ENCODE assay signal across 22 cellular contexts in genomic region chrX:42496239-42496638, GRCh38.
"Had no signal": no experiment of that assay in that cellular context is flagged by ENCODE, and none has a peak within 500 bp of the region (broad histone marks: within the 10 kb centered on the region; RNA-seq: fewer than 3 reads in every experiment).

No MANE protein-coding gene starts in this region.

- ATAC-seq: activated CD4-positive, CD25-positive, alpha-beta regulatory T cell treated with anti-CD3 and anti-CD28 coated beads, Interleukin-2, amount 50 U/mL, for 24 hours; activated CD8-positive, alpha-beta T cell treated with anti-CD3 and anti-CD28 coated beads for 36 hours; activated naive CD4-positive, alpha-beta T cell treated with anti-CD3 and anti-CD28 coated beads, Interleukin-2, amount 50 U/mL, for 72 hours; left cardiac atrium; left ventricle myocardium superior; mucosa of descending colon; natural killer cell treated with Interleukin-12 subunit alpha and Interleukin-12 subunit beta and Interleukin-15 and Interleukin-18, amount 100 ng/mL, for 72 hours; right cardiac atrium; stimulated activated naive B cell treated with anti-CD40 and anti-IgM and Interleukin-4, amounts not matched to agents 10 μg/mL and 1 μg/mL and 100 μg/mL, for 72 hours; upper lobe of right lung had no signal

- DNase-seq: activated CD4-positive, alpha-beta T cell treated with anti-CD3 and anti-CD28 coated beads, Interleukin-2, amount 10 ng/mL, durations not matched to agents 7 days and 5 days; activated CD8-positive, alpha-beta T cell treated with anti-CD3 and anti-CD28 coated beads for 36 hours; activated T-cell treated with anti-CD3 and anti-CD28 coated beads, Interleukin-2, amount 50 U/mL, for 48 hours; dermis blood vessel endothelial cell; effector CD4-positive, alpha-beta T cell; esophagus squamous epithelium; islet precursor cell; left cardiac atrium; left ventricle myocardium superior; mucosa of descending colon; right cardiac atrium; stimulated activated CD4-positive, alpha-beta T cell treated with anti-CD3 and anti-CD28 coated beads, Interleukin-15, amount 100 ng/mL, for 24 hours; stimulated activated CD4-positive, alpha-beta T cell treated with anti-CD3 and anti-CD28 coated beads, Interleukin-2, amount 100 ng/mL, for 24 hours; stimulated activated naive B cell treated with anti-CD40 and anti-IgM and Interleukin-4, amounts not matched to agents 10 μg/mL and 1 μg/mL and 100 μg/mL, for 72 hours; stomach; T1000; tibial artery; upper lobe of right lung; WERI-Rb-1 had no signal
